1 cellular context compared by ENCODE assay signal in genomic region chr2:232658217-232658785, GRCh38.
TF ChIP-seq lines count a peak whose summit lies in the region.

No MANE protein-coding gene starts in this region.

TF ChIP-seq in GM12878, 131 proteins besides CTCF, POLR2A, EP300 and RAD21 (continued from another document):
- TF ChIP-seq, protein P1, sequence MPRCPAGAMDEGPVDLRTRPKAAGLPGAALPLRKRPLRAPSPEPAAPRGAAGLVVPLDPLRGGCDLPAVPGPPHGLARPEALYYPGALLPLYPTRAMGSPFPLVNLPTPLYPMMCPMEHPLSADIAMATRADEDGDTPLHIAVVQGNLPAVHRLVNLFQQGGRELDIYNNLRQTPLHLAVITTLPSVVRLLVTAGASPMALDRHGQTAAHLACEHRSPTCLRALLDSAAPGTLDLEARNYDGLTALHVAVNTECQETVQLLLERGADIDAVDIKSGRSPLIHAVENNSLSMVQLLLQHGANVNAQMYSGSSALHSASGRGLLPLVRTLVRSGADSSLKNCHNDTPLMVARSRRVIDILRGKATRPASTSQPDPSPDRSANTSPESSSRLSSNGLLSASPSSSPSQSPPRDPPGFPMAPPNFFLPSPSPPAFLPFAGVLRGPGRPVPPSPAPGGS (IDR thresholded peaks at IDR 0.05; ENCODE audit: borderline replicate concordance, insufficient read depth, low read depth, low read length, poor library complexity, severe bottlenecking), result no peak
- TF ChIP-seq HDAC2 (IDR thresholded peaks at IDR 0.05) (no peak), MLLT1 (IDR thresholded peaks at IDR 0.05) (no peak), BHLHE40 (IDR thresholded peaks at IDR 0.05; ENCODE audit: borderline replicate concordance in 1 of 2, low read depth in 2 of 2, low read length in 1 of 2) (no peak), ZBTB11 (CRISPR knock-in tag; IDR thresholded peaks at IDR 0.05) (no peak), SMAD1 (IDR thresholded peaks at IDR 0.05; ENCODE audit: low read depth, partially characterized antibody) (no peak), EED (IDR thresholded peaks at IDR 0.05; ENCODE audit: low read depth) (no peak), ESRRA (IDR thresholded peaks at IDR 0.05; ENCODE audit: low read length) (no peak), ZBED1 (IDR thresholded peaks at IDR 0.05; ENCODE audit: borderline replicate concordance) (no peak)
TF ChIP-seq in GM12878: peak in this region for 0.
